In the genomic region with DNA sequence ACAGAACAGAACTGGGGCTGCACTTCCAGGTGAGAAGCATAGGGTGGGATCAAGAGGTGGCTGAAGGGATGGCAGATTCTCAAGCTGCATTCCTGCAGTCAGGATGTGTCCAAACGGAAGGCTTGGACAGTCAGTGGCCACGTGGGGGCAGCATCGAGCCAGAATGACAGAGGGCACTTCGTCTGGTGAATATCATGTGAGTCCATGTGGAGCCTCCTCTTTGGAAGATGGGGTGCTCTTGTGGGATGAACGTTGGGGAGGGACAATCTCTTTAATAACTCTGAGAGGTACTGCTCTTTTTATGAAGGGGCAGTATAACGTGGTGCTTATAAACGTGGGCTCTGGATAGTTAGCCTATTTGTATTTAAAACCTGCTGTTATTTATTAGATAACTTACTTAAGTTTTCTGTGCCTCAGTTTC, we compare ENCODE assay signal across 8 cellular contexts.
DNase-seq lines count a peak whose midpoint lies in the region; ATAC-seq and TF ChIP-seq lines count a peak whose summit lies in the region.

No MANE protein-coding gene starts in this region.

- H3K27ac ChIP-seq in gastroesophageal sphincter (no peak overlapping the region), ovary (no peak overlapping the region), transverse colon (no peak overlapping the region)

- TF ChIP-seq POLR2A in gastroesophageal sphincter (IDR thresholded peaks at IDR 0.05) (no peak), ovary (IDR thresholded peaks at IDR 0.05) (no peak), transverse colon (IDR thresholded peaks at IDR 0.05) (no peak)

- peaks cover 0 to 21% (median 0%) of the 10 kb centered on the region in 3 donors for H3K4me1 ChIP-seq in gastroesophageal sphincter
- H3K4me1 ChIP-seq in ovary (ENCODE audit: insufficient read depth) = no peaks in the 10 kb centered on the region
- H3K4me1 ChIP-seq in transverse colon = peaks cover 0 to 23% (median 3%) of the 10 kb centered on the region in 4 donors

- TF ChIP-seq EP300 in gastroesophageal sphincter (IDR thresholded peaks at IDR 0.05) (no peak), ovary (IDR thresholded peaks at IDR 0.05) (no peak), transverse colon (IDR thresholded peaks at IDR 0.05; ENCODE audit: low read depth) (no peak)

- in situ Hi-C loops in transverse colon (cut with MboI; ENCODE audit: low pct_ligation_motif_present in 1 of 4, low pct_unique_long_range_greater_than_20kb in 1 of 4, low sequenced_read_pairs in 3 of 4) = loop anchor here in 3 of 4 donors (10.0 to 25.0 kb wide), 5 partner anchors 243 to 805 kb away; a partner anchor contains a TSS

- TF ChIP-seq CTCF in GM06990 (IDR thresholded peaks at IDR 0.05; ENCODE audit: insufficient read depth, low read length, poor library complexity, severe bottlenecking) (peak; percentile 90), gastroesophageal sphincter (IDR thresholded peaks at IDR 0.05) (peak; percentile 69 to 89 (median 82)), ovary (IDR thresholded peaks at IDR 0.05) (peak; percentile 42 to 57 (median 46)), transverse colon (IDR thresholded peaks at IDR 0.05) (peak; percentile 81 to 87 (median 84))

- intact Hi-C loops in ovary (cut with DNase I) = loop anchor here in 2 of 4 donors (5.0 to 10.0 kb wide), 2 partner anchors 345 to 483 kb away; no protein-coding TSS in a partner anchor
- intact Hi-C loops in transverse colon (cut with DNase I; ENCODE audit: low total_unique reads) = loop anchor here (2.0 to 5.0 kb wide), 3 partner anchors 183 to 575 kb away; no protein-coding TSS in a partner anchor

- no peaks in the 10 kb centered on the region for H3K9me3 ChIP-seq in gastroesophageal sphincter
- H3K9me3 ChIP-seq in ovary = no peaks in the 10 kb centered on the region
- H3K9me3 ChIP-seq in transverse colon = no peaks in the 10 kb centered on the region

- peak; percentile 69 for ATAC-seq in gastroesophageal sphincter
- no peak for ATAC-seq in HG02981 (IDR thresholded peaks at IDR 0.05; ENCODE audit: unreplicated experiment)

- H3K27me3 ChIP-seq in GM06990 (replicated peaks; ENCODE audit: control insufficient read depth, insufficient read depth, low read length) = no peaks in the 10 kb centered on the region; the same call in none of the 2 replicates
- no peaks in the 10 kb centered on the region for H3K27me3 ChIP-seq in gastroesophageal sphincter
- H3K27me3 ChIP-seq in ovary = no peaks in the 10 kb centered on the region
- H3K27me3 ChIP-seq in transverse colon = no peaks in the 10 kb centered on the region

- H3K4me3 ChIP-seq in GM06990 (replicated peaks; ENCODE audit: low read depth, low read length) = no peak overlapping the region
- no peak overlapping the region for H3K4me3 ChIP-seq in gastroesophageal sphincter
- no peak overlapping the region for H3K4me3 ChIP-seq in ovary
- no peak overlapping the region for H3K4me3 ChIP-seq in transverse colon

- H3K36me3 ChIP-seq in GM06990 (ENCODE audit: control insufficient read depth, insufficient read depth, low read length) (no peaks in the 10 kb centered on the region), gastroesophageal sphincter (no peaks in the 10 kb centered on the region), ovary (no peaks in the 10 kb centered on the region), transverse colon (no peaks in the 10 kb centered on the region)

- DNase-seq in GM06990 (ENCODE audit: extremely low read depth, insufficient read length) (peak; percentile 33), HuH-7 (ENCODE audit: low spot score) (peak; percentile 55), RPMI7951 (ENCODE audit: low read depth) (peak; percentile 62), activated gamma-delta T cell (lab: John Stamatoyannopoulos, UW) (peak; percentile 22), ovary (peak; percentile 62 to 86 (median 79)), transverse colon (peak; percentile 88)

- 7 to 9% methylated on average over 5 to 7 of the region's 7 CpGs for WGBS in gastroesophageal sphincter (ENCODE audit: low coverage in 1 of 2), 2 donors
- WGBS in ovary, 3 donors = 2 to 6% (median 4%) methylated on average over 7 of the region's 7 CpGs
- 0 to 3% methylated on average over 1 to 7 of the region's 7 CpGs for WGBS in transverse colon (ENCODE audit: low coverage in 1 of 2), 2 donors

Comparison
In these comparisons a context has a peak if more than half of its experiments do, and no peak if none do; other contexts are left out.
1. DNase-seq: peak in every context shown above with its lines; median percentile 88 in transverse colon; 79 in ovary; 62 in RPMI7951; 55 in HuH-7; 33 in GM06990; 22 in activated gamma-delta T cell.